8 cellular contexts compared by ENCODE assay signal in genomic region chr19:42219812-42220750, GRCh38. TPM values are rescaled to one million over a fixed set of nuclear protein-coding genes. Genes with fewer than 3 reads are reported as not detected.
A peak's percentile ranks its signal among the peaks of the same experiment; 100 is the strongest.
DNase-seq lines count a peak whose midpoint lies in the region; ATAC-seq and TF ChIP-seq lines count a peak whose summit lies in the region.

A gene with protein sequence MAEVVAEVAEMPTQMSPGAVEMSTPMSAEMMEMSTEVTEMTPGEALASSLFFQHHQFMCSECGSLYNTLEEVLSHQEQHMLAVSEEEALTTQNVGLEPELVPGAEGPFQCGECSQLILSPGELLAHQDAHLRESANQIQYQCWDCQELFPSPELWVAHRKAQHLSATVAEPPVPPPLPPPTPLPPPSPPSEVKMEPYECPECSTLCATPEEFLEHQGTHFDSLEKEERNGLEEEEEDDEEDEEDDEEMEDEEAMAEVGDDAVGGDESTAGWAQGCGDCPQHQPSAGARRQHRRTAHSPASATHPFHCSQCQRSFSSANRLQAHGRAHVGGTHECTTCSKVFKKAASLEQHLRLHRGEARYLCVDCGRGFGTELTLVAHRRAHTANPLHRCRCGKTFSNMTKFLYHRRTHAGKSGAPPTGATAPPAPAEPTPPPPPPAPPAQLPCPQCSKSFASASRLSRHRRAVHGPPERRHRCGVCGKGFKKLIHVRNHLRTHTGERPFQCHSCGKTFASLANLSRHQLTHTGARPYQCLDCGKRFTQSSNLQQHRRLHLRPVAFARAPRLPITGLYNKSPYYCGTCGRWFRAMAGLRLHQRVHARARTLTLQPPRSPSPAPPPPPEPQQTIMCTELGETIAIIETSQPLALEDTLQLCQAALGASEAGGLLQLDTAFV (plus strand): TSS chr19:42220312. CDS start chr19:42224404, 4,092 bp downstream.

- no peaks in the 10 kb centered on the region; the same call in 1 of the 2 replicates for H3K36me3 ChIP-seq in PC-3 (ENCODE audit: low read depth, low read length)
- no peaks in the 10 kb centered on the region for H3K36me3 ChIP-seq in mucosa of descending colon (ENCODE audit: low read depth)

- H3K4me3 ChIP-seq in Jurkat, Clone E6-1 (ENCODE audit: low read length) = peak within 1 kb of the TSS; percentile 94
- H3K4me3 ChIP-seq in PC-3 (ENCODE audit: low read length) = peak within 1 kb of the TSS; percentile 74
- peak within 1 kb of the TSS; percentile 63 for H3K4me3 ChIP-seq in mucosa of descending colon

- H2AFZ ChIP-seq in PC-3 (ENCODE audit: low read length) = peak within 1 kb of the TSS; percentile 66

- H3K4me1 ChIP-seq in PC-3 (ENCODE audit: insufficient read depth, low read length) (peaks cover 22% of the 10 kb centered on the region), mucosa of descending colon (ENCODE audit: low read depth) (peaks cover 34% of the 10 kb centered on the region)

- no peaks in the 10 kb centered on the region for H3F3A ChIP-seq in PC-3 (ENCODE audit: low read length, unreplicated experiment)

- TF ChIP-seq CTCF in PC-3 (conservative IDR thresholded peaks at IDR 0.05; ENCODE audit: low read depth, low read length) (no peak), mucosa of descending colon (IDR thresholded peaks at IDR 0.05) (no peak)

- H4K20me1 ChIP-seq in PC-3 (ENCODE audit: low read length) = peaks cover 13% of the 10 kb centered on the region

- H3K9ac ChIP-seq in PC-3 (ENCODE audit: low read length) = peak within 1 kb of the TSS; percentile 92

- POLR2A ChIA-PET in PC-3 (lab: Charles Lee; ENCODE audit: unreplicated experiment) = no interaction called here

- peak within 1 kb of the TSS; percentile 43 for H3K27ac ChIP-seq in PC-3 (ENCODE audit: low read length)
- peak within 1 kb of the TSS; percentile 85 for H3K27ac ChIP-seq in epithelial cell of prostate

- ATAC-seq in GM21619 (IDR thresholded peaks at IDR 0.05; ENCODE audit: unreplicated experiment) (peak; percentile 68), PC-3 (peak; percentile 75), mucosa of descending colon (peak; percentile 88)

- CTCF ChIA-PET in PC-3 (lab: Charles Lee) = no interaction called here

- no peaks in the 10 kb centered on the region for H3K9me2 ChIP-seq in PC-3 (replicated peaks; ENCODE audit: low read length)

- peak within 1 kb of the TSS; percentile 83 for H3K4me2 ChIP-seq in PC-3 (ENCODE audit: low read length)

- BruUV-seq in PC-3 (replicated peaks; lab: Mats Ljungman, UMichigan) = TSS peak; percentile 87

- H3K79me2 ChIP-seq in PC-3 (ENCODE audit: low read length) = peaks cover 59% of the 10 kb centered on the region

- DNase-seq in DMS153 (lab: John Stamatoyannopoulos, UW) (peak; percentile 99), PC-3 (peak; percentile 96), activated T-cell treated with anti-CD3 and anti-CD28 coated beads for 4 hours (peak; percentile 93), epithelial cell of prostate (ENCODE audit: low read depth, low spot score) (peak; percentile 80), mucosa of descending colon (peak; percentile 98 to 99 (median 99))
- DNase-seq in Jurkat, Clone E6-1 (ENCODE audit: low read depth, low spot score) = peak; percentile 98
- DNase-seq in stimulated activated CD8-positive, alpha-beta memory T cell treated with anti-CD3 and anti-CD28 coated beads, Interleukin-4, amount 100 ng/mL, for 1 hour (ENCODE audit: low read depth in 2 of 2, low spot score in 1 of 2) = peak; percentile 91 to 94

- intact Hi-C loops in PC-3 (cut with micrococcal nuclease) = no loop called here
- intact Hi-C loops in mucosa of descending colon (cut with DNase I, micrococcal nuclease) = no loop called here

- H3K9me3 ChIP-seq in PC-3 (ENCODE audit: low read length) (no peaks in the 10 kb centered on the region), mucosa of descending colon (no peaks in the 10 kb centered on the region)

- no peaks in the 10 kb centered on the region for H3K27me3 ChIP-seq in PC-3 (ENCODE audit: low read length)

RNA-seq across cellular contexts. Expression of the gene that starts here (rescaled TPM):
- 9.9 TPM for polyA plus RNA-seq in Jurkat, Clone E6-1 (2012; ENCODE audit: insufficient read depth, insufficient read length)
- 5.1 and 6.1 TPM in 2 replicates for total RNA-seq in PC-3 (2014; rRNA removed)
- total RNA-seq in mucosa of descending colon = 10 to 100 TPM in 2 of 3 donors, 1 to 10 TPM in 1; 9.9 to 13.4 (median 10.4) TPM

Comparison
In these comparisons a context has a peak if more than half of its experiments do, and no peak if none do; other contexts are left out.
1. Peak in every context shown above with its lines: DNase-seq, ATAC-seq, H3K4me3 ChIP-seq and H3K27ac ChIP-seq.